In genomic region chr15:83538682-83539081, GRCh38 we compare ENCODE assay signal across 22 cellular contexts.
"Had no signal": no experiment of that assay in that cellular context is flagged by ENCODE, and none has a peak within 500 bp of the region (broad histone marks: within the 10 kb centered on the region; RNA-seq: fewer than 3 reads in every experiment).

No MANE protein-coding gene starts in this region.

- ATAC-seq: effector memory CD8-positive, alpha-beta T cell; left colon; left ventricle myocardium superior; natural killer cell treated with Interleukin-12 subunit alpha and Interleukin-12 subunit beta and Interleukin-15 and Interleukin-18, amount 100 ng/mL, for 72 hours; stimulated activated memory B cell treated with anti-CD40 and anti-IgM and Interleukin-4, amounts not matched to agents 10 μg/mL and 1 μg/mL and 100 μg/mL, for 72 hours; upper lobe of right lung had no signal

- H3K9ac ChIP-seq: neural progenitor cell had no signal

- H3K27me3 ChIP-seq: esophagus muscularis mucosa, hepatocyte, neural progenitor cell, ovary, right atrium auricular region, testis, tibial nerve, upper lobe of right lung, vagina had no signal

- H3K4me1 ChIP-seq: esophagus muscularis mucosa, neural progenitor cell, right atrium auricular region, testis, tibial nerve, upper lobe of right lung, vagina had no signal

- H3K4me2 ChIP-seq: hepatocyte, neural progenitor cell had no signal

- H3K27ac ChIP-seq: epithelial cell of prostate, esophagus muscularis mucosa, hepatocyte, neural progenitor cell, ovary, right atrium auricular region, testis, tibial nerve, upper lobe of right lung, vagina had no signal

- H3K36me3 ChIP-seq: esophagus muscularis mucosa, neural progenitor cell, ovary, right atrium auricular region, tibial nerve, upper lobe of right lung, vagina had no signal

- DNase-seq: effector memory CD8-positive, alpha-beta T cell; foreskin melanocyte; head of caudate nucleus; left colon; left ventricle myocardium superior; mesenchymal stem cell; midbrain; nucleus accumbens; ovary; stimulated activated CD4-positive, alpha-beta T cell treated with anti-CD3 and anti-CD28 coated beads, Interleukin-4, amount 100 ng/mL, for 24 hours; testis; upper lobe of right lung had no signal

- H2AFZ ChIP-seq: hepatocyte, neural progenitor cell had no signal

- H3K4me3 ChIP-seq: esophagus muscularis mucosa, hepatocyte, lung, neural progenitor cell, ovary, right atrium auricular region, testis, tibial nerve, upper lobe of right lung, vagina had no signal

- H3K9me3 ChIP-seq: ovary, testis, upper lobe of right lung, vagina had no signal

- H3K79me2 ChIP-seq: hepatocyte had no signal
